ENCODE assay signal across 1 cellular context in genomic region chr11:48169706-48170105, GRCh38.
TF ChIP-seq lines count a peak whose summit lies in the region.

No MANE protein-coding gene starts in this region.

TF ChIP-seq in K562, 482 proteins besides CTCF, POLR2A, EP300 and RAD21:
- TF ChIP-seq EP400 (IDR thresholded peaks at IDR 0.05) (no peak), RNF2 (IDR thresholded peaks at IDR 0.05) (no peak), MEF2D (tag; conservative IDR thresholded peaks at IDR 0.05; ENCODE audit: low read depth) (0 out of 2 replicates have a peak, but pooled peaks have one; percentile 42), RBM15 (IDR thresholded peaks at IDR 0.05; ENCODE audit: insufficient read depth, low read length) (no peak)
TF ChIP-seq in K562: peak in this region for 1.
